ENCODE assay signal across 8 cellular contexts in the genomic region with DNA sequence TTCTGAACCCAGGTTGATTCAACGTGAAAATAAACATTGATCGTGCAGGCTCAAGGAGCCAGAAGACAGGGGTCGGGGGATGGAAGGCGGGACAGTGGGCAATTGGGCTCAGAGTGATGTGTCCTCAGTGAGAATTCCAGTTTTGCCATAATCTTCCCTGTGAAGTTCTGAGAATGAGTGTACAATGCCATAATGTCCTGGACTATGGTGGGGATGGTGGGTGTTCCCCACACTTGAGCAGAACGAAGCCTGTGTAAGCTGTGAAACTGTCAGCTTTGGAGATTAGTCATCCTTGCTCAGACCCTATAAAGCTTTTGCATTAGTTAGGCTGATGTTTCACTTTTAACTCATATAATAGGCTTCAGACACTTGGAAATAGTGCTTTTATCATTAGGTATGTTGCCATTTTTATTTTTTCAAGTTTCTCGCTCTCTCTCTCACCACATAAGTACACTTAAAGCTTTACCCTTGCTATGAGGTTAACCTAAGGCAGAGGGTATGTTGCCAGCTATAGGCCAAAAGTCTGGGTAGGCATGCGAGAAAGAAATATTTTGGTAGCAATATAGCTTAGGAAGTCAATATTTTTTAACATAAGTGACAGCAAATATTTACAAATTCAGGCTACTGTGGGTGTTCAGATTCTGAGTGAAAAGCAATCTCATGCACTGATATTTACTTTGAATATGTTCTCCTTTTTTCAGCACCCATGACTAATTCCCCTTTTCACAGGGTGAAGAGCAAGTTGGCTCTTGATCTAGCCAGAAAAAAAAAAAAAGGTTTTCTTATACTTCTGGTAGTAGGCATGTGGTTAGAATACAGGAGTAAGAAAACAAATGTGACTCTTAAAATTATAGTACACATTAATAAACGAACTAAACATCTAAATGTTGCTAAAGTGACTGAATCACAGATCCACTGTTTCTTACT. TPM values are rescaled to one million over a fixed set of nuclear protein-coding genes. Genes with fewer than 3 reads are reported as not detected.
A peak's percentile ranks its signal among the peaks of the same experiment; 100 is the strongest.
DNase-seq lines count a peak whose midpoint lies in the region; ATAC-seq lines count a peak whose summit lies in the region.

No MANE protein-coding gene starts in this region.

- H3K4me3 Mint-ChIP-seq in activated naive CD8-positive, alpha-beta T cell treated with anti-CD3 and anti-CD28 coated beads, Interleukin-2, amount 10 ng/mL, durations not matched to agents 7 days and 5 days = peak overlapping the region; percentile 42

- ATAC-seq in GM19395 (IDR thresholded peaks at IDR 0.05; ENCODE audit: unreplicated experiment) (peak; percentile 87), HG03342 (IDR thresholded peaks at IDR 0.05; ENCODE audit: unreplicated experiment) (peak; percentile 89)
- peak; percentile 60 for ATAC-seq in activated naive CD8-positive, alpha-beta T cell treated with anti-CD3 and anti-CD28 coated beads, Interleukin-2, amount 10 ng/mL, durations not matched to agents 7 days and 5 days (ENCODE audit: low read depth)

- H3K27me3 Mint-ChIP-seq in activated naive CD8-positive, alpha-beta T cell treated with anti-CD3 and anti-CD28 coated beads, Interleukin-2, amount 10 ng/mL, durations not matched to agents 7 days and 5 days = no peaks in the 10 kb centered on the region

- peak; percentile 84 for DNase-seq in ELR (ENCODE audit: low read depth)
- no peak for DNase-seq in activated naive CD8-positive, alpha-beta T cell treated with anti-CD3 and anti-CD28 coated beads, Interleukin-2, amount 10 ng/mL, durations not matched to agents 7 days and 5 days
- peak; percentile 39 for DNase-seq in superior temporal gyrus (ENCODE audit: extremely low spot score)
- no peak for DNase-seq in NCI-H1436 treated with DMSO at 0.1 percent for 48 hours (lab: John Stamatoyannopoulos, UW)
- DNase-seq in COLO668 (lab: John Stamatoyannopoulos, UW; ENCODE audit: unreplicated experiment) = no peak
- no peak for DNase-seq in globus pallidus (ENCODE audit: low spot score)

- POLR2A ChIA-PET in activated naive CD8-positive, alpha-beta T cell treated with anti-CD3 and anti-CD28 coated beads, Interleukin-2, amount 10 ng/mL, durations not matched to agents 7 days and 5 days (lab: Charles Lee) = interaction anchor here (1.1 to 2.9 kb wide), 5 partner anchors 9 to 47 kb away, joined by 3 to 15 read pairs (median 6); a partner anchor contains a TSS

- H3K9me3 Mint-ChIP-seq in activated naive CD8-positive, alpha-beta T cell treated with anti-CD3 and anti-CD28 coated beads, Interleukin-2, amount 10 ng/mL, durations not matched to agents 7 days and 5 days = no peaks in the 10 kb centered on the region

- peaks cover 33% of the 10 kb centered on the region for H3K4me1 Mint-ChIP-seq in activated naive CD8-positive, alpha-beta T cell treated with anti-CD3 and anti-CD28 coated beads, Interleukin-2, amount 10 ng/mL, durations not matched to agents 7 days and 5 days

- H3K36me3 Mint-ChIP-seq in activated naive CD8-positive, alpha-beta T cell treated with anti-CD3 and anti-CD28 coated beads, Interleukin-2, amount 10 ng/mL, durations not matched to agents 7 days and 5 days = peaks cover 3% of the 10 kb centered on the region

- H3K27ac Mint-ChIP-seq in activated naive CD8-positive, alpha-beta T cell treated with anti-CD3 and anti-CD28 coated beads, Interleukin-2, amount 10 ng/mL, durations not matched to agents 7 days and 5 days = peak overlapping the region; percentile 31

RNA-seq across cellular contexts. Expression of a gene that starts 47.2 kb away (rescaled TPM):
- 10 to 100 TPM; 39.5 to 40.1 TPM for total RNA-seq in activated naive CD8-positive, alpha-beta T cell treated with anti-CD3 and anti-CD28 coated beads, Interleukin-2, amount 10 ng/mL, durations not matched to agents 7 days and 5 days

Comparison
In these comparisons a context has a peak if more than half of its experiments do, and no peak if none do; other contexts are left out.
1. DNase-seq: peak in ELR (single experiment) and superior temporal gyrus (single experiment); none in activated naive CD8-positive, alpha-beta T cell treated with anti-CD3 and anti-CD28 coated beads, Interleukin-2, amount 10 ng/mL, durations not matched to agents 7 days and 5 days (single experiment), NCI-H1436 treated with DMSO at 0.1 percent for 48 hours (single experiment), COLO668 (single experiment) and globus pallidus (single experiment).
2. Peak in every context shown above with its lines, with median percentiles within 50 percentile points of each other: ATAC-seq.